Comparison of ENCODE assay signal across 28 cellular contexts in the genomic region with DNA sequence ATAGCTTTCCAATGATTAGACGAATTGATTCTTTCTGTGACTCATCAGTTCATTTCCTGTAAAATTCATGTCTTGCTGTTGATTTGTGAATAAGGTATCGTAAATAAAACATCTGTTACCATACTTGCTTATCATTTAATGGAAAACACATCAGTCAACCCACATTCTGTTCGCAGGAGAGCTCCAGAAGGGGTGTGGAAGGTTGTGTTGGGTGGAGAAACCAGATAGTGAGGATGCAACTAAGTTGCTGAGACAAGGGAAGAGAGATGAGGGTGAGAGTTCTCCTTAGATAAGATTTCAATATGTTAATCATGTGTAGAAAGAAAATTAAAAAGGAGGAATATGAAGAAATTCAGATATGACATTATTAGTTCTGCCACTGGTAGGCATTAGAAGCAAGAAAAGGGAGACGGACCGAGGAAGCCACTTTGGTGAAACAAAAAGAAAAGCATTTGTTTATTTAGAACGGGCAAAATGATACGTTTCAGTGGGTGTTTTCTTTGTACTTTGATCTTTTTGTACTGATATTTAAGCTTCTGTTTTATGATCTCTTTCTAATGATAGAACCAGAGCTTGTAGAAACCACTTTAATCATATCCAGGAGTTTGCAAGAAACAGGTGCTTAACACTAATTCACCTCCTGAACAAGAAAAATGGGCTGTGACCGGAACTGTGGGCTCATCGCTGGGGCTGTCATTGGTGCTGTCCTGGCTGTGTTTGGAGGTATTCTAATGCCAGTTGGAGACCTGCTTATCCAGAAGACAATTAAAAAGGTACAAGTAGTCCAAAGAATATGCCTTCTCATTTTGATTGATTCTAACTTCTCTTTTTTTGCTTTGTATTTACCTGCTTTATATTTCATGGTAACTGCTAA. TPM values are rescaled to one million over a fixed set of nuclear protein-coding genes. Genes with fewer than 3 reads are reported as not detected.
DNase-seq lines count a peak whose midpoint lies in the region; ATAC-seq, FAIRE-seq and TF ChIP-seq lines count a peak whose summit lies in the region.
"Had no signal": no experiment of that assay in that cellular context is flagged by ENCODE, and none has a peak within 500 bp of the region (broad histone marks: within the 10 kb centered on the region; RNA-seq: fewer than 3 reads in every experiment).

No MANE protein-coding gene starts in this region.

- no peak for TF ChIP-seq RAD21 in liver (IDR thresholded peaks at IDR 0.05)
- TF ChIP-seq RAD21 in HepG2 (CRISPR knock-in tag; IDR thresholded peaks at IDR 0.05), result no peak

- ATAC-seq in HepG2 (no peak), GM23338 (no peak)
- no peak for ATAC-seq in stimulated activated memory B cell treated with anti-CD40 and anti-IgM and Interleukin-4, amounts not matched to agents 10 μg/mL and 1 μg/mL and 100 μg/mL, for 72 hours

- H3K4me1 Mint-ChIP-seq in stimulated activated memory B cell treated with anti-CD40 and anti-IgM and Interleukin-4, amounts not matched to agents 10 μg/mL and 1 μg/mL and 100 μg/mL, for 72 hours, result no peaks in the 10 kb centered on the region
- H3K4me1 Mint-ChIP-seq in GM23338, result no peaks in the 10 kb centered on the region
- H3K4me1 Mint-ChIP-seq: nephron had no signal

- no peaks in the 10 kb centered on the region for H4K20me1 ChIP-seq in HepG2 (ENCODE audit: insufficient read depth, low read length)
- H4K20me1 ChIP-seq in hepatocyte (ENCODE audit: insufficient read depth, poor library complexity, severe bottlenecking), result no peaks in the 10 kb centered on the region
- H4K20me1 ChIP-seq in GM23338 (replicated peaks; ENCODE audit: insufficient read depth), result no peaks in the 10 kb centered on the region

- H3K27me3 Mint-ChIP-seq in stimulated activated memory B cell treated with anti-CD40 and anti-IgM and Interleukin-4, amounts not matched to agents 10 μg/mL and 1 μg/mL and 100 μg/mL, for 72 hours, result no peaks in the 10 kb centered on the region
- no peaks in the 10 kb centered on the region for H3K27me3 Mint-ChIP-seq in GM23338 (ENCODE audit: insufficient read depth, low read depth, poor library complexity)
- H3K27me3 Mint-ChIP-seq: activated T-cell treated with anti-CD3 and anti-CD28 coated beads, Interleukin-2, amount 50 U/mL, for 24 hours had no signal

- in situ Hi-C loops in HepG2 (cut with HindIII; ENCODE audit: extremely low pct_ligation_motif_present, low pct_unique_long_range_greater_than_20kb), result no loop called here

- no peaks in the 10 kb centered on the region for H3F3A ChIP-seq in GM23338 (replicated peaks; ENCODE audit: low read depth)

- H3K4me3 ChIP-seq in liver (ENCODE audit: low read depth in 1 of 3, low read length in 3 of 3) (peak overlapping the region in 2 of 3 donors; percentile 2 to 15), HepG2 (replicated peaks in 1 of 3; ENCODE audit: insufficient read depth in 1 of 3, low read depth in 2 of 3, low read length in 3 of 3) (no peak overlapping the region), hepatocyte (no peak overlapping the region), GM23338 (no peak overlapping the region)
- H3K4me3 ChIP-seq: Peyer's patch, SJCRH30 had no signal

- no peak for DNase-seq in HepG2 (ENCODE audit: low spot score)
- DNase-seq in OCI-M1 (lab: John Stamatoyannopoulos, UW), result peak; percentile 98
- no peak for DNase-seq in hepatocyte (ENCODE audit: low spot score)
- no peak for DNase-seq in SKM-1 treated with dmso at 0.1 percent for 144 hours (lab: John Stamatoyannopoulos, UW; ENCODE audit: unreplicated experiment)
- no peak for DNase-seq in NCI-H446 (lab: John Stamatoyannopoulos, UW)
- DNase-seq in GM23338 (ENCODE audit: low spot score), result no peak
- DNase-seq: activated CD4-positive, alpha-beta T cell treated with anti-CD3 and anti-CD28 coated beads for 4 hours; activated gamma-delta T cell treated with Interleukin-2 at 50 U/mL for 16 hours; activated T-cell treated with anti-CD3 and anti-CD28 coated beads, Interleukin-2, amount 50 U/mL, for 24 hours; C1 segment of cervical spinal cord; dermis blood vessel endothelial cell; DND-41; HCEC 1CT; NCI-H1694; NCI-H2171; NCI-H526; Peyer's patch; SJCRH30; stimulated activated CD4-positive, alpha-beta T cell treated with anti-CD3 and anti-CD28 coated beads, Interleukin-2, amount 100 ng/mL, for 48 hours had no signal

- H3K9ac ChIP-seq in liver (ENCODE audit: low read depth in 1 of 2, low read length in 2 of 2), result no peak overlapping the region
- H3K9ac ChIP-seq in HepG2 (ENCODE audit: insufficient read depth, low read depth, low read length), result no peak overlapping the region

- H3K79me2 ChIP-seq in HepG2 (ENCODE audit: insufficient read depth, low read length) (no peaks in the 10 kb centered on the region), hepatocyte (no peaks in the 10 kb centered on the region), GM23338 (replicated peaks; ENCODE audit: insufficient read depth) (no peaks in the 10 kb centered on the region)

- CTCF ChIA-PET in HepG2 (lab: Yijun Ruan, JAX; ENCODE audit: low intra/inter-chr PET ratio, low total read pairs), result no interaction called here

- TF ChIP-seq EP300 in HepG2 (IDR thresholded peaks at IDR 0.05; ENCODE audit: low read depth in 2 of 2, low read length in 2 of 2) (no peak), HepG2 (CRISPR knock-in tag; IDR thresholded peaks at IDR 0.05; ENCODE audit: borderline replicate concordance) (no peak)

- TF ChIP-seq CTCF in liver (IDR thresholded peaks at IDR 0.05; ENCODE audit: low read depth, low read length, missing input control) (no peak), HepG2 (CRISPR knock-in tag; IDR thresholded peaks at IDR 0.05) (no peak), hepatocyte (IDR thresholded peaks at IDR 0.05; ENCODE audit: poor library complexity) (no peak), GM23338 (conservative IDR thresholded peaks at IDR 0.05; ENCODE audit: low read depth in 2 of 2) (no peak)

- FAIRE-seq in HepG2 (lab: Jason Lieb, UNC), result no peak
- FAIRE-seq: endothelial cell of umbilical vein, HTR-8/SVneo, keratinocyte, TTC549 had no signal

- no peaks in the 10 kb centered on the region for H3K9me3 Mint-ChIP-seq in stimulated activated memory B cell treated with anti-CD40 and anti-IgM and Interleukin-4, amounts not matched to agents 10 μg/mL and 1 μg/mL and 100 μg/mL, for 72 hours
- no peaks in the 10 kb centered on the region for H3K9me3 Mint-ChIP-seq in GM23338
- H3K9me3 Mint-ChIP-seq: activated T-cell treated with anti-CD3 and anti-CD28 coated beads, Interleukin-2, amount 50 U/mL, for 24 hours; nephron had no signal

- H3K4me1 ChIP-seq in liver (ENCODE audit: control insufficient read depth in 4 of 4, insufficient read depth in 4 of 4, low read length in 3 of 4), result peaks cover 0 to 6% (median 2%) of the 10 kb centered on the region in 4 donors
- H3K4me1 ChIP-seq in HepG2 (ENCODE audit: insufficient read depth, low read length), result peaks cover 24% of the 10 kb centered on the region
- no peaks in the 10 kb centered on the region for H3K4me1 ChIP-seq in hepatocyte (ENCODE audit: insufficient read depth)
- H3K4me1 ChIP-seq in GM23338 (ENCODE audit: insufficient read depth), result no peaks in the 10 kb centered on the region
- H3K4me1 ChIP-seq: Peyer's patch had no signal

- no peak overlapping the region for H3K27ac Mint-ChIP-seq in stimulated activated memory B cell treated with anti-CD40 and anti-IgM and Interleukin-4, amounts not matched to agents 10 μg/mL and 1 μg/mL and 100 μg/mL, for 72 hours
- H3K27ac Mint-ChIP-seq in GM23338, result no peak overlapping the region
- H3K27ac Mint-ChIP-seq: activated T-cell treated with anti-CD3 and anti-CD28 coated beads, Interleukin-2, amount 50 U/mL, for 24 hours; nephron had no signal

- POLR2A ChIA-PET in HepG2 (lab: Yijun Ruan, JAX), result no interaction called here

- intact Hi-C loops in HepG2 (cut with micrococcal nuclease; ENCODE audit: unreplicated experiment), result no loop called here

- TF ChIP-seq POLR2A in HepG2 (IDR thresholded peaks at IDR 0.05; ENCODE audit: insufficient read depth in 1 of 2, low read depth in 2 of 2, low read length in 2 of 2), result no peak

- 58% methylated on average over 9 of the region's 9 CpGs for WGBS in liver
- 85% methylated on average over 9 of the region's 9 CpGs for WGBS in HepG2 (ENCODE audit: low lambda C conversion rate)
- WGBS in hepatocyte (ENCODE audit: low lambda C conversion rate, missing lambda C conversion rate), result 75% methylated on average over 9 of the region's 9 CpGs

- H3K36me3 ChIP-seq in liver (ENCODE audit: control insufficient read depth in 4 of 4, insufficient read depth in 3 of 4, low read depth in 1 of 4, low read length in 3 of 4), result no peaks in the 10 kb centered on the region
- H3K36me3 ChIP-seq in HepG2 (replicated peaks in 1 of 2; ENCODE audit: control insufficient read depth in 1 of 2, insufficient read depth in 2 of 2, low read length in 2 of 2), result no peaks in the 10 kb centered on the region
- no peaks in the 10 kb centered on the region for H3K36me3 ChIP-seq in hepatocyte (replicated peaks; ENCODE audit: insufficient read depth, low read depth)
- H3K36me3 ChIP-seq in GM23338 (ENCODE audit: insufficient read depth), result no peaks in the 10 kb centered on the region
- H3K36me3 ChIP-seq: Peyer's patch, SJCRH30 had no signal

- H3K9me2 ChIP-seq in hepatocyte (replicated peaks; ENCODE audit: insufficient read depth) (no peaks in the 10 kb centered on the region), GM23338 (ENCODE audit: insufficient read depth) (no peaks in the 10 kb centered on the region)

- H3K4me2 ChIP-seq in HepG2 (ENCODE audit: low read depth, low read length) (no peak overlapping the region), hepatocyte (peak overlapping the region; percentile 42), GM23338 (no peak overlapping the region)

- BruUV-seq in HepG2 (replicated peaks; lab: Mats Ljungman, UMichigan), result no TSS peak

- H2AFZ ChIP-seq in HepG2 (ENCODE audit: low read length) (no peak overlapping the region), hepatocyte (no peak overlapping the region), GM23338 (no peak overlapping the region)

- no peak overlapping the region for H3K27ac ChIP-seq in liver (ENCODE audit: low read depth in 1 of 2, low read length in 2 of 2)
- no peak overlapping the region for H3K27ac ChIP-seq in HepG2 (ENCODE audit: extremely low read length, insufficient read depth, low read length)
- H3K27ac ChIP-seq in hepatocyte, result no peak overlapping the region
- no peak overlapping the region for H3K27ac ChIP-seq in GM23338 (ENCODE audit: low read depth)
- H3K27ac ChIP-seq: Peyer's patch, SJCRH30 had no signal

- H3K9me3 ChIP-seq in liver (ENCODE audit: control insufficient read depth in 4 of 4, low read length in 3 of 4) (no peaks in the 10 kb centered on the region), HepG2 (ENCODE audit: low read length) (no peaks in the 10 kb centered on the region), hepatocyte (ENCODE audit: low read depth) (no peaks in the 10 kb centered on the region)
- H3K9me3 ChIP-seq: Peyer's patch, SJCRH30 had no signal

- no peaks in the 10 kb centered on the region for H3K36me3 Mint-ChIP-seq in stimulated activated memory B cell treated with anti-CD40 and anti-IgM and Interleukin-4, amounts not matched to agents 10 μg/mL and 1 μg/mL and 100 μg/mL, for 72 hours
- no peaks in the 10 kb centered on the region for H3K36me3 Mint-ChIP-seq in GM23338 (ENCODE audit: low read depth)

- H3K4me3 Mint-ChIP-seq in stimulated activated memory B cell treated with anti-CD40 and anti-IgM and Interleukin-4, amounts not matched to agents 10 μg/mL and 1 μg/mL and 100 μg/mL, for 72 hours, result no peak overlapping the region
- H3K4me3 Mint-ChIP-seq in GM23338, result no peak overlapping the region
- H3K4me3 Mint-ChIP-seq: activated T-cell treated with anti-CD3 and anti-CD28 coated beads, Interleukin-2, amount 50 U/mL, for 24 hours; nephron had no signal

- H3K27me3 ChIP-seq in liver (ENCODE audit: control insufficient read depth in 4 of 4, insufficient read depth in 4 of 4, low read length in 3 of 4) (no peaks in the 10 kb centered on the region), HepG2 (ENCODE audit: control insufficient read depth in 1 of 2, insufficient read depth in 2 of 2, low read length in 2 of 2) (no peaks in the 10 kb centered on the region), hepatocyte (no peaks in the 10 kb centered on the region), GM23338 (ENCODE audit: insufficient read depth) (no peaks in the 10 kb centered on the region)
- H3K27me3 ChIP-seq: Peyer's patch, SJCRH30 had no signal

RNA-seq across cellular contexts. Expression of gene CD36, which starts 7.9 kb away (rescaled TPM):
- total RNA-seq in liver (100 to 1,000 TPM in 1 of 2 donors, 10 to 100 TPM in 1; 68.9 to 597 TPM), HepG2 (2016; rRNA removed; fragmentation: Illumina TruSeq; extraction: Trizol) (3.4 and 4.8 TPM in 2 replicates), hepatocyte (16.3 and 22.6 TPM in 2 replicates)
- polyA plus RNA-seq in liver (10 to 100 TPM; 21.6 to 40.1 TPM), HepG2 (2011; rRNA removed) (1.9 and 2.8 TPM in 2 replicates), hepatocyte (4.2 and 5.4 TPM in 2 replicates), GM23338 (2016; fragmentation: Nextera tagmentation; extraction: Ambion mirVana) (0.40 and 0.99 TPM in 2 replicates)
- 0.61 and 0.88 TPM in 2 replicates for total RNA-seq in HepG2 (2016; cell fraction: cytosol; rRNA removed; fragmentation: Illumina TruSeq; extraction: Trizol; ENCODE audit: low read depth)
- total RNA-seq in HepG2 (2016; cell fraction: insoluble cytoplasmic fraction; rRNA removed; fragmentation: Illumina TruSeq; extraction: Trizol), result 2.4 and 4.7 TPM in 2 replicates
- 1.3 and 1.5 TPM in 2 replicates for total RNA-seq in HepG2 (2016; cell fraction: membrane; rRNA removed; fragmentation: Illumina TruSeq; extraction: Trizol)
- total RNA-seq in HepG2 (2016; cell fraction: nucleus; rRNA removed; fragmentation: Illumina TruSeq; extraction: Trizol), result 6.2 and 8.1 TPM in 2 replicates
- polyA plus RNA-seq in HepG2 (2011; cell fraction: cytosol; rRNA removed), result 1.1 and 1.4 TPM in 2 replicates
- polyA plus RNA-seq in HepG2 (2011; cell fraction: nucleus; rRNA removed), result 0.93 and 1.5 TPM in 2 replicates
- 2.1 and 4.0 TPM in 2 replicates for polyA plus RNA-seq in HepG2 (2012)
- 0.34 and 0.44 TPM in 2 replicates for polyA plus RNA-seq in HepG2 (2016; cell fraction: cytosol; fragmentation: Illumina TruSeq; extraction: Trizol; ENCODE audit: low read depth)
- 1.2 and 1.7 TPM in 2 replicates for polyA plus RNA-seq in HepG2 (2016; cell fraction: insoluble cytoplasmic fraction; fragmentation: Illumina TruSeq; extraction: Trizol; ENCODE audit: low read depth)
- polyA plus RNA-seq in HepG2 (2016; cell fraction: membrane; fragmentation: Illumina TruSeq; extraction: Trizol; ENCODE audit: low read depth), result 0.30 and 0.38 TPM in 2 replicates
- 4.3 TPM in 2 replicates for polyA plus RNA-seq in HepG2 (2016; cell fraction: nucleus; fragmentation: Illumina TruSeq; extraction: Trizol; ENCODE audit: insufficient read depth, low read depth)
- 0.05 and 2.6 TPM in 2 replicates for polyA minus RNA-seq in HepG2 (2011; rRNA and poly(A)+ RNA removed; ENCODE audit: low replicate concordance)
- polyA minus RNA-seq in HepG2 (2011; cell fraction: cytosol; rRNA and poly(A)+ RNA removed), result 1.4 and 3.9 TPM in 2 replicates
- 5.0 and 6.0 TPM in 2 replicates for polyA minus RNA-seq in HepG2 (2011; cell fraction: nucleus; rRNA and poly(A)+ RNA removed)
- total RNA-seq in GM23338 (2014; rRNA removed; shearing (Covaris generic)), result 1.7 and 1.8 TPM in 2 replicates
- total RNA-seq: activated CD8-positive, alpha-beta memory T cell treated with anti-CD3 and anti-CD28 coated beads for 36 hours; T-helper 1 cell treated with Interleukin-12 subunit alpha and Interleukin-12 subunit beta and Interleukin-4 antibody, amounts not matched to agents 30 ng/mL and 1 ng/mL, for 36 hours had no signal

Comparison
In these comparisons a context has a peak if more than half of its experiments do, and no peak if none do; other contexts are left out.
1. H3K4me3 ChIP-seq: peak in liver (2 of 3); none in HepG2 (0 of 3), hepatocyte (single experiment) and GM23338 (single experiment).